8 cellular contexts compared by ENCODE assay signal in genomic region chrX:102517331-102517730, GRCh38. TPM values are rescaled to one million over a fixed set of nuclear protein-coding genes. Genes with fewer than 3 reads are reported as not detected.
A peak's percentile ranks its signal among the peaks of the same experiment; 100 is the strongest.
DNase-seq lines count a peak whose midpoint lies in the region; ATAC-seq, FAIRE-seq and TF ChIP-seq lines count a peak whose summit lies in the region.

No MANE protein-coding gene starts in this region.

- FAIRE-seq in D721Med (lab: Jason Lieb, UNC), result peak; percentile 25

- peaks cover 1% of the 10 kb centered on the region for H3K4me1 Mint-ChIP-seq in T-helper 2 cell treated with Interferon-gamma antibody and Interleukin-4, amounts not matched to agents 5 μg/mL and 100 μg/mL, for 36 hours (ENCODE audit: low read depth)

- H3K4me1 ChIP-seq in spleen (peaks cover 0 to 10% (median 0%) of the 10 kb centered on the region in 6 donors), body of pancreas (peaks cover 8% of the 10 kb centered on the region)

- no peaks in the 10 kb centered on the region for H3K9me3 Mint-ChIP-seq in T-helper 2 cell treated with Interferon-gamma antibody and Interleukin-4, amounts not matched to agents 5 μg/mL and 100 μg/mL, for 36 hours

- H3K36me3 Mint-ChIP-seq in T-helper 2 cell treated with Interferon-gamma antibody and Interleukin-4, amounts not matched to agents 5 μg/mL and 100 μg/mL, for 36 hours (ENCODE audit: low read depth), result no peaks in the 10 kb centered on the region

- peak overlapping the region; percentile 26 for H3K4me3 Mint-ChIP-seq in T-helper 2 cell treated with Interferon-gamma antibody and Interleukin-4, amounts not matched to agents 5 μg/mL and 100 μg/mL, for 36 hours

- H3K27ac ChIP-seq in spleen, result no peak overlapping the region
- no peak overlapping the region for H3K27ac ChIP-seq in body of pancreas

- H3K27me3 Mint-ChIP-seq in T-helper 2 cell treated with Interferon-gamma antibody and Interleukin-4, amounts not matched to agents 5 μg/mL and 100 μg/mL, for 36 hours (ENCODE audit: low read depth), result peaks cover 28% of the 10 kb centered on the region

- intact Hi-C loops in spleen (cut with DNase I; ENCODE audit: low total_unique reads), result no loop called here
- intact Hi-C loops in body of pancreas (cut with DNase I), result no loop called here

- H3K9me3 ChIP-seq in spleen (no peaks in the 10 kb centered on the region), body of pancreas (no peaks in the 10 kb centered on the region)

- H3K27me3 ChIP-seq in spleen (replicated peaks in 1 of 7), result peaks cover 0 to 44% (median 5%) of the 10 kb centered on the region in 7 donors
- no peaks in the 10 kb centered on the region for H3K27me3 ChIP-seq in body of pancreas

- TF ChIP-seq POLR2A in spleen (IDR thresholded peaks at IDR 0.05), result no peak
- TF ChIP-seq POLR2A in body of pancreas (IDR thresholded peaks at IDR 0.05), result no peak

- H3K4me3 ChIP-seq in LNCaP clone FGC (ENCODE audit: low read depth, low read length) (no peak overlapping the region; the same call in 1 of the 2 replicates), spleen (no peak overlapping the region), body of pancreas (no peak overlapping the region)

- H3K27ac Mint-ChIP-seq in T-helper 2 cell treated with Interferon-gamma antibody and Interleukin-4, amounts not matched to agents 5 μg/mL and 100 μg/mL, for 36 hours, result no peak overlapping the region

- peak; percentile 23 for TF ChIP-seq CTCF in D721Med (IDR thresholded peaks at IDR 0.05; ENCODE audit: insufficient read depth, missing control alignments)
- peak; percentile 32 for TF ChIP-seq CTCF in LNCaP clone FGC (IDR thresholded peaks at IDR 0.05; ENCODE audit: control insufficient read depth, extremely low read depth, insufficient read depth)
- TF ChIP-seq CTCF in spleen (IDR thresholded peaks at IDR 0.05 in 8 of 11, conservative IDR thresholded peaks at IDR 0.05 in 3 of 11), result no peak
- peak in 1 of 7 experiments; percentile 20 for TF ChIP-seq CTCF in body of pancreas (IDR thresholded peaks at IDR 0.05)

- DNase-seq in D721Med (ENCODE audit: insufficient read length, low spot score) (no peak), LNCaP clone FGC (ENCODE audit: low read depth) (no peak), medulla oblongata (ENCODE audit: extremely low spot score) (peak; percentile 34), middle frontal gyrus (ENCODE audit: extremely low spot score, low spot score) (no peak), spleen (no peak), body of pancreas (no peak), NCI-H2029 (lab: John Stamatoyannopoulos, UW) (no peak)
- no peak for DNase-seq in T-helper 2 cell treated with Interferon-gamma antibody and Interleukin-4, amounts not matched to agents 5 μg/mL and 100 μg/mL, for 36 hours (ENCODE audit: low spot score)

- H3K36me3 ChIP-seq in spleen (no peaks in the 10 kb centered on the region), body of pancreas (replicated peaks in 1 of 2; ENCODE audit: insufficient read depth in 1 of 2, low read depth in 2 of 2) (no peaks in the 10 kb centered on the region)

- no peak for ATAC-seq in body of pancreas

- 44 to 57% (median 55%) methylated on average over 7 of the region's 7 CpGs for WGBS in spleen, 5 donors
- WGBS in body of pancreas, 2 donors, result 47 to 49% methylated on average over 7 of the region's 7 CpGs

RNA-seq across cellular contexts. Expression of gene TMSB15A, which starts 0.8 kb away (rescaled TPM):
- total RNA-seq in spleen, result 1 to 10 TPM in 1 of 7 donors, under 1 TPM in 1, not detected in 5; 0.57 to 3.0 TPM
- polyA plus RNA-seq in spleen, result 1 to 10 TPM in 2 of 3 donors, under 1 TPM in 1; 0.70 to 1.8 (median 1.0) TPM
- not detected for total RNA-seq in body of pancreas

RNA-seq across cellular contexts. Expression of gene TCP11X2, which starts 45.7 kb away (rescaled TPM):
- total RNA-seq in spleen, result not detected
- not detected for polyA plus RNA-seq in spleen
- total RNA-seq in body of pancreas, result not detected

Comparison
In these comparisons a context has a peak if more than half of its experiments do, and no peak if none do; other contexts are left out.
1. CTCF ChIP-seq: peak in D721Med (single experiment) and LNCaP clone FGC (single experiment); none in spleen (0 of 11).